Comparison of ENCODE assay signal across 8 cellular contexts in genomic region chr2:200373973-200374416, GRCh38.
A peak's percentile ranks its signal among the peaks of the same experiment; 100 is the strongest.
DNase-seq lines count a peak whose midpoint lies in the region; ATAC-seq, FAIRE-seq and TF ChIP-seq lines count a peak whose summit lies in the region.

No MANE protein-coding gene starts in this region.

- no peak for FAIRE-seq in HepG2 (lab: Jason Lieb, UNC)

- WGBS in HepG2 (ENCODE audit: low lambda C conversion rate): 76% methylated on average over 5 of the region's 5 CpGs
- WGBS in gastroesophageal sphincter (ENCODE audit: low coverage in 1 of 2), 2 donors: 37 to 60% methylated on average over 5 of the region's 5 CpGs

- intact Hi-C loops in HepG2 (cut with micrococcal nuclease; ENCODE audit: unreplicated experiment): no loop called here

- TF ChIP-seq POLR2A in HepG2 (IDR thresholded peaks at IDR 0.05; ENCODE audit: insufficient read depth in 1 of 2, low read depth in 2 of 2, low read length in 2 of 2) (no peak), gastroesophageal sphincter (IDR thresholded peaks at IDR 0.05) (no peak)

- TF ChIP-seq CTCF in RWPE2 (IDR thresholded peaks at IDR 0.05; ENCODE audit: poor library complexity, severe bottlenecking) (no peak), HepG2 (CRISPR knock-in tag; IDR thresholded peaks at IDR 0.05) (no peak), gastroesophageal sphincter (IDR thresholded peaks at IDR 0.05) (no peak)

- ATAC-seq in HG02870 (IDR thresholded peaks at IDR 0.05; ENCODE audit: unreplicated experiment): peak; percentile 94
- peak; percentile 82 for ATAC-seq in RWPE2 (ENCODE audit: low read depth)
- peak; percentile 16; the same call in 1 of the 3 replicates for ATAC-seq in HepG2
- no peak for ATAC-seq in gastroesophageal sphincter

- DNase-seq in activated CD4-positive, alpha-beta T cell treated with anti-CD3 and anti-CD28 coated beads for 48 hours: peak; percentile 25
- DNase-seq in activated CD4-positive, alpha-beta T cell treated with anti-CD3 and anti-CD28 coated beads for 1 hour: no peak
- no peak for DNase-seq in RWPE2 (ENCODE audit: low spot score)
- peak; percentile 25 for DNase-seq in HepG2 (ENCODE audit: low spot score)
- DNase-seq in effector CD8-positive, alpha-beta T cell (lab: John Stamatoyannopoulos, UW): no peak
- DNase-seq in NCI-H1694 treated with DMSO at 0.1 percent for 48 hours (lab: John Stamatoyannopoulos, UW): no peak

- H3K27me3 ChIP-seq in RWPE2 (ENCODE audit: insufficient read depth, poor library complexity, severe bottlenecking): no peaks in the 10 kb centered on the region
- H3K27me3 ChIP-seq in HepG2 (ENCODE audit: control insufficient read depth in 1 of 2, insufficient read depth in 2 of 2, low read length in 2 of 2): no peaks in the 10 kb centered on the region
- H3K27me3 ChIP-seq in gastroesophageal sphincter: no peaks in the 10 kb centered on the region

- H3K36me3 ChIP-seq in RWPE2 (ENCODE audit: low read depth): no peaks in the 10 kb centered on the region
- H3K36me3 ChIP-seq in HepG2 (replicated peaks in 1 of 2; ENCODE audit: control insufficient read depth in 1 of 2, insufficient read depth in 2 of 2, low read length in 2 of 2): peaks cover 8 to 41% of the 10 kb centered on the region in 2 experiments
- no peaks in the 10 kb centered on the region for H3K36me3 ChIP-seq in gastroesophageal sphincter

- TSS peak; percentile 11 for BruUV-seq in HepG2 (replicated peaks; lab: Mats Ljungman, UMichigan)

- no peak overlapping the region for H3K4me2 ChIP-seq in HepG2 (ENCODE audit: low read depth, low read length)

- H3K4me3 ChIP-seq in RWPE2 (ENCODE audit: severe bottlenecking) (peak overlapping the region; percentile 22), HepG2 (replicated peaks in 1 of 3; ENCODE audit: insufficient read depth in 1 of 3, low read depth in 2 of 3, low read length in 3 of 3) (no peak overlapping the region), gastroesophageal sphincter (no peak overlapping the region)

- peaks cover 16% of the 10 kb centered on the region for H4K20me1 ChIP-seq in HepG2 (ENCODE audit: insufficient read depth, low read length)

- H3K9me3 ChIP-seq in RWPE2 (ENCODE audit: severe bottlenecking) (no peaks in the 10 kb centered on the region), HepG2 (ENCODE audit: low read length) (no peaks in the 10 kb centered on the region), gastroesophageal sphincter (no peaks in the 10 kb centered on the region)

- H2AFZ ChIP-seq in HepG2 (ENCODE audit: low read length): no peak overlapping the region

- no peak for TF ChIP-seq EP300 in HepG2 (IDR thresholded peaks at IDR 0.05; ENCODE audit: low read depth in 2 of 2, low read length in 2 of 2)
- TF ChIP-seq EP300 in HepG2 (CRISPR knock-in tag; IDR thresholded peaks at IDR 0.05; ENCODE audit: borderline replicate concordance): no peak
- no peak for TF ChIP-seq EP300 in gastroesophageal sphincter (IDR thresholded peaks at IDR 0.05)

- H3K4me1 ChIP-seq in RWPE2 (ENCODE audit: insufficient read depth, poor library complexity, severe bottlenecking): peaks cover 27% of the 10 kb centered on the region
- peaks cover 76% of the 10 kb centered on the region for H3K4me1 ChIP-seq in HepG2 (ENCODE audit: insufficient read depth, low read length)
- H3K4me1 ChIP-seq in gastroesophageal sphincter: peaks cover 12 to 40% (median 12%) of the 10 kb centered on the region in 3 donors

- CTCF ChIA-PET in HepG2 (lab: Yijun Ruan, JAX; ENCODE audit: low intra/inter-chr PET ratio, low total read pairs): no interaction called here

- TF ChIP-seq RAD21 in HepG2 (CRISPR knock-in tag; IDR thresholded peaks at IDR 0.05): no peak

- peaks cover 95% of the 10 kb centered on the region for H3K79me2 ChIP-seq in HepG2 (ENCODE audit: insufficient read depth, low read length)

- H3K27ac ChIP-seq in RWPE2 (ENCODE audit: poor library complexity, severe bottlenecking): peak overlapping the region; percentile 70
- no peak overlapping the region for H3K27ac ChIP-seq in HepG2 (ENCODE audit: extremely low read length, insufficient read depth, low read length)
- no peak overlapping the region for H3K27ac ChIP-seq in gastroesophageal sphincter

- POLR2A ChIA-PET in HepG2 (lab: Yijun Ruan, JAX): no interaction called here

- H3K9ac ChIP-seq in HepG2 (ENCODE audit: insufficient read depth, low read depth, low read length): no peak overlapping the region

- in situ Hi-C loops in HepG2 (cut with HindIII; ENCODE audit: extremely low pct_ligation_motif_present, low pct_unique_long_range_greater_than_20kb): no loop called here

TF ChIP-seq in HepG2, 621 proteins besides CTCF, POLR2A, EP300 and RAD21:
- TF ChIP-seq PHF5A (CRISPR knock-in tag; IDR thresholded peaks at IDR 0.05; ENCODE audit: low read depth, unreplicated experiment): no peak
- TF ChIP-seq DZIP1 (CRISPR knock-in tag; IDR thresholded peaks at IDR 0.05): no peak
- TF ChIP-seq ZNF256 (CRISPR knock-in tag; conservative IDR thresholded peaks at IDR 0.05): no peak
- no peak for TF ChIP-seq ZNF546 (CRISPR knock-in tag; conservative IDR thresholded peaks at IDR 0.05)
- TF ChIP-seq RBM22 (optimal IDR thresholded peaks at IDR 0.05; ENCODE audit: low read length): peak; percentile 67
- TF ChIP-seq SMARCC2 (IDR thresholded peaks at IDR 0.05): no peak
- TF ChIP-seq GPN1 (CRISPR knock-in tag; IDR thresholded peaks at IDR 0.05; ENCODE audit: borderline replicate concordance): no peak
- TF ChIP-seq RBAK (CRISPR knock-in tag; IDR thresholded peaks at IDR 0.05): no peak
- TF ChIP-seq MED1 (CRISPR knock-in tag; IDR thresholded peaks at IDR 0.05): no peak
- TF ChIP-seq ELF1 (CRISPR knock-in tag; IDR thresholded peaks at IDR 0.05): 0 out of 2 replicates have a peak, but pooled peaks have one; percentile 13
- no peak for TF ChIP-seq RFX3 (CRISPR knock-in tag; IDR thresholded peaks at IDR 0.05)
- TF ChIP-seq GFI1 (CRISPR knock-in tag; IDR thresholded peaks at IDR 0.05; ENCODE audit: borderline replicate concordance): no peak
- no peak for TF ChIP-seq ZNF678 (CRISPR knock-in tag; IDR thresholded peaks at IDR 0.05)

Comparison
In these comparisons a context has a peak if more than half of its experiments do, and no peak if none do; other contexts are left out.
1. DNase-seq: peak in activated CD4-positive, alpha-beta T cell treated with anti-CD3 and anti-CD28 coated beads for 48 hours (single experiment) and HepG2 (single experiment); none in activated CD4-positive, alpha-beta T cell treated with anti-CD3 and anti-CD28 coated beads for 1 hour (single experiment), RWPE2 (single experiment), effector CD8-positive, alpha-beta T cell (single experiment) and NCI-H1694 treated with DMSO at 0.1 percent for 48 hours (single experiment).